Comparison of ENCODE assay signal across 15 cellular contexts in the genomic region with DNA sequence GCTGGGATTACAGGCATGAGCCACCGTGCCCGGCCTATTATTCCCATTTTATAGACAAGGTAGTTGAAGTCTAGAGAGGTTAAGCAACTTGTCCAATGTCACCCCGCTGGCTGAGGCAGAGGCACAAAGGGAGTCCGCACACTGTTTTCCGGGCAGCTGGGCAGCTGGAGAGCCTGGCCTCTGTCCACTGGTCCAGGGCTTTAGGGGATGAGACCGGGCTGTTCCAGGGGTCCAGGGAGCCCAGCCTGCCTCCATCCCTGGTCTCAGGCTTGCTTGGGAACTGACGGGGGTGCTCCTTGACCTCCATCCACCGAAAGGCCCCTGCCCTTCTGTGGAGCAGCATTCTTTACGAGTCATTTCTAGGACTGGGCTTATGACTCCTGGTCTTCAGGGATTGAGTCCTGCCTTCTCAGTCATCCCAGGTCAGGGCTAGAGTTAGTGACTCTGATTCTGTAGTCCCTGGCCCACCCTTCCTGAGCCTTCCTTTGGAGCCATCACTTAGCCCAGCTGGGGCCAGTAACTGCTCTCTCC. TPM values are rescaled to one million over a fixed set of nuclear protein-coding genes. Genes with fewer than 3 reads are reported as not detected.
DNase-seq lines count a peak whose midpoint lies in the region; ATAC-seq, FAIRE-seq and TF ChIP-seq lines count a peak whose summit lies in the region.
"Had no signal": no experiment of that assay in that cellular context is flagged by ENCODE, and none has a peak within 500 bp of the region (broad histone marks: within the 10 kb centered on the region; RNA-seq: fewer than 3 reads in every experiment).

No MANE protein-coding gene starts in this region.

- no peak for TF ChIP-seq EP300 in sigmoid colon (IDR thresholded peaks at IDR 0.05)

- intact Hi-C loops in Panc1 (cut with micrococcal nuclease; ENCODE audit: unreplicated experiment), result no loop called here
- intact Hi-C loops in sigmoid colon (cut with DNase I), result no loop called here

- DNase-seq in Panc1 (ENCODE audit: low read depth, low spot score) (no peak), islet precursor cell (peak; percentile 70), sigmoid colon (no peak), urothelium cell line (ENCODE audit: low spot score) (no peak), T-helper 2 cell (no peak), DMS153 treated with DMSO at 0.1 percent for 48 hours (lab: John Stamatoyannopoulos, UW; ENCODE audit: unreplicated experiment) (no peak)
- no peak for DNase-seq in stimulated activated CD4-positive, alpha-beta T cell treated with anti-CD3 and anti-CD28 coated beads, Interleukin-15, amount 100 ng/mL, for 24 hours
- DNase-seq: activated naive CD4-positive, alpha-beta T cell treated with anti-CD3 and anti-CD28 coated beads for 36 hours; DMS79; natural killer cell; NCI-H2029; NCI-H748 treated with DMSO at 0.1 percent for 48 hours; SIG-M5; stimulated activated CD4-positive, alpha-beta T cell treated with anti-CD3 and anti-CD28 coated beads, Interleukin-12 subunit alpha, Interleukin-12 subunit beta, amount 100 ng/mL, for 4 hours had no signal

- no peaks in the 10 kb centered on the region for H3K36me3 ChIP-seq in ACC112 (ENCODE audit: insufficient read depth, low read length)
- H3K36me3 ChIP-seq in Panc1 (ENCODE audit: control insufficient read depth, insufficient read depth, low read length), result no peaks in the 10 kb centered on the region
- H3K36me3 ChIP-seq in sigmoid colon, result no peaks in the 10 kb centered on the region

- H3K9me3 ChIP-seq in Panc1 (ENCODE audit: control insufficient read depth, insufficient read depth, low read depth, low read length) (no peaks in the 10 kb centered on the region), sigmoid colon (no peaks in the 10 kb centered on the region)

- in situ Hi-C loops in Panc1 (cut with HindIII; ENCODE audit: low pct_unique_long_range_greater_than_20kb, low sequenced_read_pairs), result no loop called here

- H3K79me2 ChIP-seq in ACC112 (ENCODE audit: control insufficient read depth, insufficient read depth, low read length, unreplicated experiment), result no peaks in the 10 kb centered on the region

- H3K27ac ChIP-seq in ACC112 (ENCODE audit: low read depth, low read length), result peak overlapping the region; percentile 93
- H3K27ac ChIP-seq in Panc1 (ENCODE audit: low read length), result peak overlapping the region; percentile 27; the same call in 1 of the 2 replicates
- H3K27ac ChIP-seq in sigmoid colon, result peak overlapping the region; percentile 78 to 87 (median 82)

- H3K4me1 ChIP-seq in ACC112 (ENCODE audit: control insufficient read depth, insufficient read depth, low read length, unreplicated experiment) (peaks cover 44% of the 10 kb centered on the region), Panc1 (ENCODE audit: control insufficient read depth, insufficient read depth, low read length) (peaks cover 25% of the 10 kb centered on the region), sigmoid colon (peaks cover 0 to 37% (median 28%) of the 10 kb centered on the region in 4 donors)

- H3K4me3 ChIP-seq in ACC112 (ENCODE audit: low read depth, low read length) (no peak overlapping the region), Panc1 (ENCODE audit: low read depth in 2 of 2, low read length in 2 of 2) (no peak overlapping the region), sigmoid colon (no peak overlapping the region)

- no peak overlapping the region for H2AFZ ChIP-seq in ACC112 (ENCODE audit: low read length, unreplicated experiment)

- H3K27me3 ChIP-seq in ACC112 (ENCODE audit: insufficient read depth, low read length), result no peaks in the 10 kb centered on the region
- H3K27me3 ChIP-seq in Panc1 (ENCODE audit: control insufficient read depth, insufficient read depth, low read length), result no peaks in the 10 kb centered on the region
- H3K27me3 ChIP-seq in sigmoid colon, result no peaks in the 10 kb centered on the region

- BruUV-seq in Panc1 (replicated peaks; lab: Mats Ljungman, UMichigan), result no TSS peak

- CTCF ChIA-PET in Panc1 (lab: Charles Lee), result no interaction called here

- POLR2A ChIA-PET in Panc1 (lab: Charles Lee), result no interaction called here

- ATAC-seq in Panc1, result no peak
- ATAC-seq: natural killer cell had no signal

- FAIRE-seq in urothelium cell line (lab: Jason Lieb, UNC), result no peak

- 89 to 90% methylated on average over 9 of the region's 9 CpGs for WGBS in sigmoid colon, 2 donors

- no peak for TF ChIP-seq CTCF in Panc1 (IDR thresholded peaks at IDR 0.05)
- no peak for TF ChIP-seq CTCF in sigmoid colon (IDR thresholded peaks at IDR 0.05)

- no peak for TF ChIP-seq POLR2A in sigmoid colon (IDR thresholded peaks at IDR 0.05)

RNA-seq across cellular contexts. Expression of gene SOCS3, which starts 37.5 kb away (rescaled TPM):
- total RNA-seq in Panc1 (2021; ENCODE audit: unreplicated experiment) (53.1 TPM), sigmoid colon (100 to 1,000 TPM in 2 of 4 donors, 10 to 100 TPM in 2; 10.3 to 499 (median 82.9) TPM)
- 30.5 TPM for polyA plus RNA-seq in Panc1 (2012; ENCODE audit: insufficient read length)
- polyA plus RNA-seq in sigmoid colon, result 10 to 100 TPM; 11.1 to 64.5 (median 28.2) TPM

RNA-seq across cellular contexts. Expression of gene PGS1, which starts 56.1 kb away (rescaled TPM):
- 47.5 TPM for total RNA-seq in Panc1 (2021; ENCODE audit: unreplicated experiment)
- polyA plus RNA-seq in Panc1 (2012; ENCODE audit: insufficient read length), result 40.3 TPM
- 10 to 100 TPM; 20.0 to 36.3 (median 29.0) TPM for total RNA-seq in sigmoid colon
- polyA plus RNA-seq in sigmoid colon, result 10 to 100 TPM in 2 of 3 donors, 1 to 10 TPM in 1; 9.9 to 36.9 (median 16.8) TPM

Comparison
In these comparisons a context has a peak if more than half of its experiments do, and no peak if none do; other contexts are left out.
1. H3K27ac ChIP-seq: peak in every context shown above with its lines; median percentile 93 in ACC112; 82 in sigmoid colon; 27 in Panc1.